Comparison of ENCODE assay signal across 1 cellular context in genomic region chr21:45460611-45461368, GRCh38.
A peak's percentile ranks its signal among the peaks of the same experiment; 100 is the strongest.
TF ChIP-seq lines count a peak whose summit lies in the region.

No MANE protein-coding gene starts in this region.

TF ChIP-seq in HepG2, 621 proteins besides CTCF, POLR2A, EP300 and RAD21 (continued from another document):
- TF ChIP-seq PBX2 (CRISPR knock-in tag; IDR thresholded peaks at IDR 0.05) (no peak), MEF2D (CRISPR knock-in tag; IDR thresholded peaks at IDR 0.05) (no peak), AGO2 (optimal IDR thresholded peaks at IDR 0.05; ENCODE audit: low read depth, low read length) (no peak), NR2F2 (IDR thresholded peaks at IDR 0.05; ENCODE audit: borderline replicate concordance, low read depth) (peak; percentile 21; the same call in 1 of the 2 replicates), SIX4 (CRISPR knock-in tag; IDR thresholded peaks at IDR 0.05) (no peak), AGO1 (IDR thresholded peaks at IDR 0.05; ENCODE audit: low read depth, low read length, poor library complexity, severe bottlenecking) (no peak), ZNF276 (CRISPR knock-in tag; IDR thresholded peaks at IDR 0.05; ENCODE audit: low read depth) (no peak), ETS1 (CRISPR knock-in tag; IDR thresholded peaks at IDR 0.05) (no peak), SRSF4 (IDR thresholded peaks at IDR 0.05; ENCODE audit: low read depth, low read length, poor library complexity, severe bottlenecking) (no peak), SUZ12 (IDR thresholded peaks at IDR 0.05; ENCODE audit: low read depth, low read length) (no peak), NCOR1 (IDR thresholded peaks at IDR 0.05; ENCODE audit: borderline replicate concordance, low read length) (peak; percentile 45; the same call in 1 of the 2 replicates), MLXIP (CRISPR knock-in tag; IDR thresholded peaks at IDR 0.05; ENCODE audit: borderline replicate concordance) (no peak), ZKSCAN8 (CRISPR knock-in tag; IDR thresholded peaks at IDR 0.05; ENCODE audit: borderline replicate concordance) (no peak), PHF5A (CRISPR knock-in tag; IDR thresholded peaks at IDR 0.05; ENCODE audit: low read depth, unreplicated experiment) (no peak), FOSL2 (CRISPR knock-in tag; IDR thresholded peaks at IDR 0.05) (0 out of 2 replicates have a peak, but pooled peaks have one; percentile 5), ZNF761 (CRISPR knock-in tag; conservative IDR thresholded peaks at IDR 0.05) (no peak), ZBTB21 (CRISPR knock-in tag; IDR thresholded peaks at IDR 0.05) (no peak), THAP8 (CRISPR knock-in tag; IDR thresholded peaks at IDR 0.05; ENCODE audit: borderline replicate concordance) (no peak), ZNF891 (CRISPR knock-in tag; IDR thresholded peaks at IDR 0.05) (no peak), ZNF350 (CRISPR knock-in tag; IDR thresholded peaks at IDR 0.05; ENCODE audit: borderline replicate concordance, low read depth) (no peak), PHB2 (IDR thresholded peaks at IDR 0.05; ENCODE audit: partially characterized antibody) (no peak), ZNF407 (CRISPR knock-in tag; IDR thresholded peaks at IDR 0.05; ENCODE audit: not compliant biosample characterization) (no peak), ZNF17 (CRISPR knock-in tag; IDR thresholded peaks at IDR 0.05) (no peak)
